ENCODE assay signal across 8 cellular contexts in genomic region chr3:9500108-9501050, GRCh38. TPM values are rescaled to one million over a fixed set of nuclear protein-coding genes. Genes with fewer than 3 reads are reported as not detected.
DNase-seq lines count a peak whose midpoint lies in the region; ATAC-seq and TF ChIP-seq lines count a peak whose summit lies in the region.

No MANE protein-coding gene starts in this region.

- no peaks in the 10 kb centered on the region for H3K9me3 Mint-ChIP-seq in activated naive CD8-positive, alpha-beta T cell treated with anti-CD3 and anti-CD28 coated beads for 36 hours

- H3K36me3 ChIP-seq in DND-41 (ENCODE audit: insufficient read depth, low read length) (no peaks in the 10 kb centered on the region), hepatocyte (replicated peaks; ENCODE audit: insufficient read depth, low read depth) (no peaks in the 10 kb centered on the region)

- no peak overlapping the region for H3K9ac ChIP-seq in DND-41 (ENCODE audit: low read depth, low read length)

- 15% methylated on average over 38 of the region's 39 CpGs for WGBS in hepatocyte (ENCODE audit: low lambda C conversion rate, missing lambda C conversion rate)

- H3K79me2 ChIP-seq in DND-41 (ENCODE audit: insufficient read depth, low read length) (no peaks in the 10 kb centered on the region), hepatocyte (no peaks in the 10 kb centered on the region)

- no peaks in the 10 kb centered on the region for H3K9me2 ChIP-seq in hepatocyte (replicated peaks; ENCODE audit: insufficient read depth)

- no peak overlapping the region for H3K4me3 Mint-ChIP-seq in activated naive CD8-positive, alpha-beta T cell treated with anti-CD3 and anti-CD28 coated beads for 36 hours

- H3K4me2 ChIP-seq in DND-41 (ENCODE audit: insufficient read depth, low read length) (no peak overlapping the region), hepatocyte (peak overlapping the region; percentile 66)

- H3K4me1 Mint-ChIP-seq in activated naive CD8-positive, alpha-beta T cell treated with anti-CD3 and anti-CD28 coated beads for 36 hours: peaks cover 7% of the 10 kb centered on the region

- H4K20me1 ChIP-seq in DND-41 (ENCODE audit: insufficient read depth, low read length) (0 out of 2 replicates have a peak, but pooled peaks cover 4% of the 10 kb centered on the region), hepatocyte (ENCODE audit: insufficient read depth, poor library complexity, severe bottlenecking) (no peaks in the 10 kb centered on the region)

- peak; percentile 67 for DNase-seq in DND-41
- peak; percentile 69 for DNase-seq in SK-MEL-5 (ENCODE audit: low read depth, low spot score)
- DNase-seq in activated naive CD8-positive, alpha-beta T cell treated with anti-CD3 and anti-CD28 coated beads for 36 hours: peak; percentile 79
- DNase-seq in hepatocyte (ENCODE audit: low spot score): peak; percentile 85
- DNase-seq in stimulated activated CD4-positive, alpha-beta T cell treated with anti-CD3 and anti-CD28 coated beads, Interleukin-12 subunit alpha, Interleukin-12 subunit beta, amount 100 ng/mL, for 4 hours: peak; percentile 63
- DNase-seq in NCI-H1092 (lab: John Stamatoyannopoulos, UW): no peak

- peak; percentile 75 for TF ChIP-seq CTCF in DND-41 (IDR thresholded peaks at IDR 0.05; ENCODE audit: borderline replicate concordance, extremely low read depth, low read length, poor library complexity, severe bottlenecking)
- TF ChIP-seq CTCF in hepatocyte (IDR thresholded peaks at IDR 0.05; ENCODE audit: poor library complexity): peak; percentile 62

- H2AFZ ChIP-seq in DND-41 (ENCODE audit: low read depth, low read length) (no peak overlapping the region), hepatocyte (no peak overlapping the region)

- H3K27me3 ChIP-seq in DND-41 (ENCODE audit: insufficient read depth, low read length, poor library complexity) (peaks cover 18% of the 10 kb centered on the region), hepatocyte (peaks cover 30% of the 10 kb centered on the region)

- no peaks in the 10 kb centered on the region for H3K9me3 ChIP-seq in DND-41 (ENCODE audit: insufficient read depth, low read length, severe bottlenecking)
- H3K9me3 ChIP-seq in hepatocyte (ENCODE audit: low read depth): no peaks in the 10 kb centered on the region

- H3K4me1 ChIP-seq in DND-41 (ENCODE audit: insufficient read depth, low read length): no peaks in the 10 kb centered on the region
- no peaks in the 10 kb centered on the region for H3K4me1 ChIP-seq in hepatocyte (ENCODE audit: insufficient read depth)

- peaks cover 36% of the 10 kb centered on the region for H3K27me3 Mint-ChIP-seq in activated naive CD8-positive, alpha-beta T cell treated with anti-CD3 and anti-CD28 coated beads for 36 hours

- H3K4me3 ChIP-seq in DND-41 (ENCODE audit: low read depth in 1 of 2, low read length in 2 of 2): no peak overlapping the region
- H3K4me3 ChIP-seq in hepatocyte: no peak overlapping the region

- H3K27ac Mint-ChIP-seq in activated naive CD8-positive, alpha-beta T cell treated with anti-CD3 and anti-CD28 coated beads for 36 hours: no peak overlapping the region

- ATAC-seq in DND-41 (ENCODE audit: insufficient read depth, low read depth) (peak; percentile 80), HG02885 (IDR thresholded peaks at IDR 0.05; ENCODE audit: poor library complexity, unreplicated experiment) (peak; percentile 59), GM18861 (IDR thresholded peaks at IDR 0.05; ENCODE audit: unreplicated experiment) (no peak)

- H3K36me3 Mint-ChIP-seq in activated naive CD8-positive, alpha-beta T cell treated with anti-CD3 and anti-CD28 coated beads for 36 hours: no peaks in the 10 kb centered on the region

- in situ Hi-C loops in SK-MEL-5 (cut with HindIII; ENCODE audit: low pct_unique_long_range_greater_than_20kb, low sequenced_read_pairs): no loop called here

- H3K27ac ChIP-seq in DND-41 (ENCODE audit: low read length) (no peak overlapping the region), hepatocyte (no peak overlapping the region)

RNA-seq across cellular contexts. Expression of gene LHFPL4, which starts 53.2 kb away (rescaled TPM):
- 0.61 and 1.3 TPM in 2 replicates for total RNA-seq in SK-MEL-5 (2014; rRNA removed; shearing (Covaris generic))
- polyA plus RNA-seq in SK-MEL-5 (2015; cell fraction: cytosol; rRNA removed): 0.74 and 1.3 TPM in 2 replicates
- polyA plus RNA-seq in SK-MEL-5 (2015; cell fraction: nucleus; rRNA removed): 0.14 and 0.26 TPM in 2 replicates
- total RNA-seq in activated naive CD8-positive, alpha-beta T cell treated with anti-CD3 and anti-CD28 coated beads for 36 hours: not detected
- total RNA-seq in hepatocyte: not detected in 2 replicates
- 0.09 and 0.34 TPM in 2 replicates for polyA plus RNA-seq in hepatocyte
